Comparison of ENCODE assay signal across 21 cellular contexts in genomic region chr5:1544294-1545010, GRCh38. TPM values are rescaled to one million over a fixed set of nuclear protein-coding genes. Genes with fewer than 3 reads are reported as not detected.
A peak's percentile ranks its signal among the peaks of the same experiment; 100 is the strongest.
DNase-seq lines count a peak whose midpoint lies in the region; ATAC-seq, FAIRE-seq and TF ChIP-seq lines count a peak whose summit lies in the region.
"Had no signal": no experiment of that assay in that cellular context is flagged by ENCODE, and none has a peak within 500 bp of the region (broad histone marks: within the 10 kb centered on the region; RNA-seq: fewer than 3 reads in every experiment).

No MANE protein-coding gene starts in this region.

- no peak overlapping the region for H3K4ac ChIP-seq in neuronal stem cell (ENCODE audit: low read length)

- H3K23ac ChIP-seq in neuronal stem cell (ENCODE audit: low read depth, low read length, poor library complexity): peak overlapping the region; percentile 5

- DNase-seq in right lobe of liver (peak; percentile 14 to 25 (median 24)), HepG2 (ENCODE audit: low spot score) (no peak), colonic mucosa (peak; percentile 13), neuronal stem cell (ENCODE audit: low spot score) (no peak), UCSD-AML1 (lab: John Stamatoyannopoulos, UW; ENCODE audit: unreplicated experiment) (no peak), amygdala (lab: John Stamatoyannopoulos, UW) (no peak), NCI-H82 (lab: John Stamatoyannopoulos, UW) (no peak)
- DNase-seq: activated CD8-positive, alpha-beta T cell treated with anti-CD3 and anti-CD28 coated beads, Interleukin-2, amount 10 ng/mL, durations not matched to agents 7 days and 5 days; activated T-cell treated with anti-CD3 and anti-CD28 coated beads, Interleukin-2, amount 50 U/mL, for 72 hours; DMS 273 treated with DMSO at 0.1 percent for 48 hours; effector CD8-positive, alpha-beta T cell; HCEC 1CT; MG63; NCI-H2171 treated with DMSO at 0.1 percent for 48 hours; NCI-H526 treated with DMSO at 0.1 percent for 48 hours; T-helper 9 cell had no signal

- no peak overlapping the region for H2BK120ac ChIP-seq in neuronal stem cell (ENCODE audit: low read depth, low read length)

- intact Hi-C loops in right lobe of liver (cut with DNase I) (no loop called here), HepG2 (cut with micrococcal nuclease; ENCODE audit: unreplicated experiment) (no loop called here), colonic mucosa (cut with DNase I) (no loop called here)

- no peak overlapping the region for H3K9ac ChIP-seq in HepG2 (ENCODE audit: insufficient read depth, low read depth, low read length)
- no peak overlapping the region for H3K9ac ChIP-seq in colonic mucosa (ENCODE audit: low read depth in 2 of 2, low read length in 2 of 2)
- no peak overlapping the region for H3K9ac ChIP-seq in neuronal stem cell (ENCODE audit: low read depth, low read length, poor library complexity)

- peak overlapping the region; percentile 32 for H4K91ac ChIP-seq in neuronal stem cell (ENCODE audit: low read depth, low read length, poor library complexity)

- TF ChIP-seq EP300 in HepG2 (IDR thresholded peaks at IDR 0.05; ENCODE audit: low read depth in 2 of 2, low read length in 2 of 2): no peak
- TF ChIP-seq EP300 in HepG2 (CRISPR knock-in tag; IDR thresholded peaks at IDR 0.05; ENCODE audit: borderline replicate concordance): no peak

- H3K27ac ChIP-seq in right lobe of liver (no peak overlapping the region), HepG2 (ENCODE audit: extremely low read length, insufficient read depth, low read length) (no peak overlapping the region), colonic mucosa (no peak overlapping the region), neuronal stem cell (replicated peaks; ENCODE audit: low read length) (no peak overlapping the region)

- H3K36me3 ChIP-seq in right lobe of liver: no peaks in the 10 kb centered on the region
- no peaks in the 10 kb centered on the region for H3K36me3 ChIP-seq in HepG2 (replicated peaks in 1 of 2; ENCODE audit: control insufficient read depth in 1 of 2, insufficient read depth in 2 of 2, low read length in 2 of 2)
- H3K36me3 ChIP-seq in colonic mucosa: no peaks in the 10 kb centered on the region
- H3K36me3 ChIP-seq in neuronal stem cell (replicated peaks in 1 of 2; ENCODE audit: control insufficient read depth in 2 of 2, insufficient read depth in 2 of 2, low read length in 2 of 2): peaks cover 0 to 2% of the 10 kb centered on the region in 2 donors
- H3K36me3 ChIP-seq: esophagus muscularis mucosa, MG63 had no signal

- no peaks in the 10 kb centered on the region for H3K79me2 ChIP-seq in HepG2 (ENCODE audit: insufficient read depth, low read length)

- CTCF ChIA-PET in HepG2 (lab: Yijun Ruan, JAX; ENCODE audit: low intra/inter-chr PET ratio, low total read pairs): no interaction called here

- no TSS peak for BruUV-seq in HepG2 (replicated peaks; lab: Mats Ljungman, UMichigan)

- no peak overlapping the region for H2BK15ac ChIP-seq in neuronal stem cell (ENCODE audit: low read length)

- no peak for FAIRE-seq in HepG2 (lab: Jason Lieb, UNC)
- FAIRE-seq: frontal cortex, islet of Langerhans had no signal

- no peak for TF ChIP-seq CTCF in right lobe of liver (IDR thresholded peaks at IDR 0.05)
- no peak for TF ChIP-seq CTCF in HepG2 (CRISPR knock-in tag; IDR thresholded peaks at IDR 0.05)
- TF ChIP-seq CTCF in colonic mucosa (IDR thresholded peaks at IDR 0.05): no peak

- H2BK5ac ChIP-seq in neuronal stem cell (ENCODE audit: low read length): peak overlapping the region; percentile 4

- H3K4me1 ChIP-seq in right lobe of liver: no peaks in the 10 kb centered on the region
- peaks cover 39% of the 10 kb centered on the region for H3K4me1 ChIP-seq in HepG2 (ENCODE audit: insufficient read depth, low read length)
- H3K4me1 ChIP-seq in colonic mucosa: no peaks in the 10 kb centered on the region
- H3K4me1 ChIP-seq in neuronal stem cell (ENCODE audit: control insufficient read depth in 2 of 2, insufficient read depth in 1 of 2, low read depth in 1 of 2, low read length in 2 of 2): peaks cover 0 to 2% of the 10 kb centered on the region in 2 donors

- ATAC-seq in right lobe of liver: no peak
- ATAC-seq in HepG2: no peak
- ATAC-seq in GM21717 (IDR thresholded peaks at IDR 0.05; ENCODE audit: unreplicated experiment): no peak
- ATAC-seq: activated CD8-positive, alpha-beta T cell treated with anti-CD3 and anti-CD28 coated beads, Interleukin-2, amount 10 ng/mL, durations not matched to agents 7 days and 5 days; activated naive CD4-positive, alpha-beta T cell treated with anti-CD3 and anti-CD28 coated beads, Interleukin-2, amount 50 U/mL, for 72 hours; activated T-cell treated with anti-CD3 and anti-CD28 coated beads, Interleukin-2, amount 50 U/mL, for 72 hours had no signal

- no peak overlapping the region for H3K14ac ChIP-seq in neuronal stem cell (ENCODE audit: low read length)

- H3K27me3 ChIP-seq in right lobe of liver (no peaks in the 10 kb centered on the region), HepG2 (ENCODE audit: control insufficient read depth in 1 of 2, insufficient read depth in 2 of 2, low read length in 2 of 2) (no peaks in the 10 kb centered on the region), colonic mucosa (no peaks in the 10 kb centered on the region), neuronal stem cell (ENCODE audit: control insufficient read depth in 3 of 3, insufficient read depth in 3 of 3, low read depth in 1 of 3, low read length in 3 of 3) (peaks cover 0 to 3% (median 0%) of the 10 kb centered on the region in 3 experiments)
- H3K27me3 ChIP-seq: MG63 had no signal

- H2AFZ ChIP-seq in HepG2 (ENCODE audit: low read length): no peak overlapping the region
- no peak overlapping the region for H2AFZ ChIP-seq in neuronal stem cell (ENCODE audit: low read length)

- 87% methylated on average over 3 of the region's 12 CpGs for WGBS in right lobe of liver (ENCODE audit: insufficient coverage, low coverage, low lambda C conversion rate, missing lambda C conversion rate)
- 63% methylated on average over 12 of the region's 12 CpGs for WGBS in HepG2 (ENCODE audit: low lambda C conversion rate)
- WGBS in neuronal stem cell (ENCODE audit: extremely low coverage in 2 of 2, insufficient read length in 2 of 2, insufficient replicate concordance in 1 of 2), 2 donors: no CpG with 5 or more reads among the region's 12 CpGs

- H4K8ac ChIP-seq in neuronal stem cell (ENCODE audit: low read depth, low read length): no peak overlapping the region

- H3K4me2 ChIP-seq in HepG2 (ENCODE audit: low read depth, low read length) (no peak overlapping the region), neuronal stem cell (ENCODE audit: insufficient read depth, low read length, poor library complexity, severe bottlenecking) (no peak overlapping the region)

- no peaks in the 10 kb centered on the region for H4K20me1 ChIP-seq in HepG2 (ENCODE audit: insufficient read depth, low read length)

- in situ Hi-C loops in HepG2 (cut with HindIII; ENCODE audit: extremely low pct_ligation_motif_present, low pct_unique_long_range_greater_than_20kb): no loop called here

- TF ChIP-seq RAD21 in HepG2 (CRISPR knock-in tag; IDR thresholded peaks at IDR 0.05): no peak

- H2BK12ac ChIP-seq in neuronal stem cell (ENCODE audit: low read length): no peak overlapping the region

- no peak overlapping the region for H3K4me3 ChIP-seq in right lobe of liver
- no peak overlapping the region for H3K4me3 ChIP-seq in HepG2 (replicated peaks in 1 of 3; ENCODE audit: insufficient read depth in 1 of 3, low read depth in 2 of 3, low read length in 3 of 3)
- no peak overlapping the region for H3K4me3 ChIP-seq in colonic mucosa
- H3K4me3 ChIP-seq in neuronal stem cell (ENCODE audit: low read length in 2 of 2): peak overlapping the region in 1 of 2 donors; percentile 63
- H3K4me3 ChIP-seq: esophagus muscularis mucosa, MG63 had no signal

- H3K18ac ChIP-seq in neuronal stem cell (ENCODE audit: low read length): peak overlapping the region; percentile 59

- no peak for TF ChIP-seq POLR2A in right lobe of liver (IDR thresholded peaks at IDR 0.05)
- TF ChIP-seq POLR2A in HepG2 (IDR thresholded peaks at IDR 0.05; ENCODE audit: insufficient read depth in 1 of 2, low read depth in 2 of 2, low read length in 2 of 2): no peak

- no peaks in the 10 kb centered on the region for H3K79me1 ChIP-seq in neuronal stem cell (ENCODE audit: low read depth, low read length)

- POLR2A ChIA-PET in HepG2 (lab: Yijun Ruan, JAX): no interaction called here

- no peaks in the 10 kb centered on the region for H3K9me3 ChIP-seq in right lobe of liver
- no peaks in the 10 kb centered on the region for H3K9me3 ChIP-seq in HepG2 (ENCODE audit: low read length)
- H3K9me3 ChIP-seq in colonic mucosa: no peaks in the 10 kb centered on the region
- peaks cover 4 to 5% of the 10 kb centered on the region in 2 donors for H3K9me3 ChIP-seq in neuronal stem cell (replicated peaks in 1 of 2; ENCODE audit: control insufficient read depth in 2 of 2, insufficient read depth in 1 of 2, low read depth in 1 of 2, low read length in 2 of 2)
- H3K9me3 ChIP-seq: esophagus muscularis mucosa, MG63 had no signal

- H2AK5ac ChIP-seq in neuronal stem cell (ENCODE audit: low read depth, low read length): no peak overlapping the region

RNA-seq across cellular contexts. Expression of gene LPCAT1, which starts 20.7 kb away (rescaled TPM):
- total RNA-seq in right lobe of liver: 10 to 100 TPM in 3 of 6 experiments, 1 to 10 TPM in 3; 6.9 to 38.6 (median 13.1) TPM
- total RNA-seq in HepG2 (2016; rRNA removed; fragmentation: Illumina TruSeq; extraction: Trizol): 16.0 and 29.8 TPM in 2 replicates
- 5.1 and 9.2 TPM in 2 replicates for total RNA-seq in HepG2 (2016; cell fraction: cytosol; rRNA removed; fragmentation: Illumina TruSeq; extraction: Trizol; ENCODE audit: low read depth)
- 14.3 and 34.5 TPM in 2 replicates for total RNA-seq in HepG2 (2016; cell fraction: insoluble cytoplasmic fraction; rRNA removed; fragmentation: Illumina TruSeq; extraction: Trizol)
- 14.8 and 16.4 TPM in 2 replicates for total RNA-seq in HepG2 (2016; cell fraction: membrane; rRNA removed; fragmentation: Illumina TruSeq; extraction: Trizol)
- total RNA-seq in HepG2 (2016; cell fraction: nucleus; rRNA removed; fragmentation: Illumina TruSeq; extraction: Trizol): 37.9 and 47.2 TPM in 2 replicates
- 90.6 and 115 TPM in 2 replicates for polyA plus RNA-seq in HepG2 (2011; rRNA removed)
- polyA plus RNA-seq in HepG2 (2011; cell fraction: cytosol; rRNA removed): 65.4 and 69.9 TPM in 2 replicates
- 330 and 361 TPM in 2 replicates for polyA plus RNA-seq in HepG2 (2011; cell fraction: nucleus; rRNA removed)
- 104 and 122 TPM in 2 replicates for polyA plus RNA-seq in HepG2 (2012)
- polyA plus RNA-seq in HepG2 (2016; cell fraction: cytosol; fragmentation: Illumina TruSeq; extraction: Trizol; ENCODE audit: low read depth): 3.8 and 4.2 TPM in 2 replicates
- polyA plus RNA-seq in HepG2 (2016; cell fraction: insoluble cytoplasmic fraction; fragmentation: Illumina TruSeq; extraction: Trizol; ENCODE audit: low read depth): 18.3 and 19.5 TPM in 2 replicates
- 9.2 and 10.4 TPM in 2 replicates for polyA plus RNA-seq in HepG2 (2016; cell fraction: membrane; fragmentation: Illumina TruSeq; extraction: Trizol; ENCODE audit: low read depth)
- polyA plus RNA-seq in HepG2 (2016; cell fraction: nucleus; fragmentation: Illumina TruSeq; extraction: Trizol; ENCODE audit: insufficient read depth, low read depth): 89.7 and 92.4 TPM in 2 replicates
- 56.1 and 65.1 TPM in 2 replicates for polyA minus RNA-seq in HepG2 (2011; rRNA and poly(A)+ RNA removed; ENCODE audit: low replicate concordance)
- polyA minus RNA-seq in HepG2 (2011; cell fraction: cytosol; rRNA and poly(A)+ RNA removed): 44.6 and 51.7 TPM in 2 replicates
- polyA minus RNA-seq in HepG2 (2011; cell fraction: nucleus; rRNA and poly(A)+ RNA removed): 90.3 and 92.4 TPM in 2 replicates
- total RNA-seq in colonic mucosa: 10 to 100 TPM; 17.1 to 27.3 TPM
- polyA plus RNA-seq in neuronal stem cell (2013, experiment 1 of 2): 92.2 TPM
- polyA plus RNA-seq in neuronal stem cell (2013, experiment 2 of 2): 93.4 TPM

Comparison
In these comparisons a context has a peak if more than half of its experiments do, and no peak if none do; other contexts are left out.
1. DNase-seq: peak in right lobe of liver (3 of 3) and colonic mucosa (single experiment); none in HepG2 (single experiment), neuronal stem cell (single experiment), UCSD-AML1 (single experiment), amygdala (0 of 56) and NCI-H82 (single experiment).